19 cellular contexts compared by ENCODE assay signal in genomic region chr6:84707161-84707560, GRCh38. TPM values are rescaled to one million over a fixed set of nuclear protein-coding genes. Genes with fewer than 3 reads are reported as not detected.
DNase-seq lines count a peak whose midpoint lies in the region; ATAC-seq and TF ChIP-seq lines count a peak whose summit lies in the region.
"Had no signal": no experiment of that assay in that cellular context is flagged by ENCODE, and none has a peak within 500 bp of the region (broad histone marks: within the 10 kb centered on the region; RNA-seq: fewer than 3 reads in every experiment).

No MANE protein-coding gene starts in this region.

- H3K9ac ChIP-seq in mesenchymal stem cell (ENCODE audit: low read length) = no peak overlapping the region
- H3K9ac ChIP-seq: BLaER1 had no signal

- DNase-seq in Right ventricle myocardium superior = no peak
- DNase-seq in right atrium auricular region (ENCODE audit: low spot score) = no peak
- DNase-seq in ascending aorta (ENCODE audit: low spot score in 2 of 2) = no peak
- no peak for DNase-seq in mesenchymal stem cell
- DNase-seq in tibial artery = no peak
- DNase-seq in cerebellar cortex (ENCODE audit: low spot score) = no peak
- no peak for DNase-seq in activated effector memory CD4-positive, alpha-beta T cell treated with Interleukin-2 at 50 U/mL for 16 hours
- no peak for DNase-seq in nucleus accumbens (lab: John Stamatoyannopoulos, UW)
- DNase-seq: Calu3; CD4-positive, alpha-beta memory T cell; GF-D8; HCEC 1CT; NCI-H1092 treated with DMSO at 0.1 percent for 48 hours; NCI-H524; NCI-H82; RPMI8226 had no signal

- no peak overlapping the region for H3K18ac ChIP-seq in mesenchymal stem cell (ENCODE audit: low read depth in 1 of 2, low read length in 2 of 2)

- 93% methylated on average over 4 of the region's 4 CpGs for WGBS in mesenchymal stem cell

- no peak overlapping the region for H4K91ac ChIP-seq in mesenchymal stem cell (ENCODE audit: low read length)

- H2AFZ ChIP-seq in mesenchymal stem cell (ENCODE audit: low read depth, low read length) = no peak overlapping the region
- H2AFZ ChIP-seq: GM23338 had no signal

- H3K9me3 ChIP-seq in right atrium auricular region (no peaks in the 10 kb centered on the region), ascending aorta (peaks cover 0 to 6% of the 10 kb centered on the region in 2 donors), mesenchymal stem cell (ENCODE audit: control insufficient read depth, low read length) (no peaks in the 10 kb centered on the region), tibial artery (peaks cover 0 to 3% (median 0%) of the 10 kb centered on the region in 3 donors)
- H3K9me3 ChIP-seq: BLaER1 had no signal

- no peak overlapping the region for H3K4me3 ChIP-seq in right atrium auricular region
- H3K4me3 ChIP-seq in ascending aorta = no peak overlapping the region
- H3K4me3 ChIP-seq in mesenchymal stem cell (ENCODE audit: insufficient read depth in 1 of 2, low read depth in 1 of 2, low read length in 2 of 2) = no peak overlapping the region
- no peak overlapping the region for H3K4me3 ChIP-seq in tibial artery
- H3K4me3 ChIP-seq: BLaER1, GM23338 had no signal

- no peak overlapping the region for H3K23ac ChIP-seq in mesenchymal stem cell (ENCODE audit: low read length in 2 of 2)

- intact Hi-C loops in Right ventricle myocardium superior (cut with DNase I) = no loop called here
- intact Hi-C loops in ascending aorta (cut with DNase I) = loop anchor here (2.0 kb wide), 1 partner anchor 18 kb away; no protein-coding TSS in a partner anchor
- intact Hi-C loops in tibial artery (cut with DNase I; ENCODE audit: low total_unique reads) = no loop called here

- no peak overlapping the region for H2BK120ac ChIP-seq in mesenchymal stem cell (ENCODE audit: low read depth, low read length)

- peak; percentile 41 for ATAC-seq in Right ventricle myocardium superior (ENCODE audit: poor library complexity)
- ATAC-seq: GM23338 had no signal

- no peak overlapping the region for H2BK5ac ChIP-seq in mesenchymal stem cell (ENCODE audit: low read depth, low read length, poor library complexity, severe bottlenecking)

- no peaks in the 10 kb centered on the region for H3K4me1 ChIP-seq in right atrium auricular region
- H3K4me1 ChIP-seq in ascending aorta = peaks cover 3 to 18% of the 10 kb centered on the region in 2 donors
- H3K4me1 ChIP-seq in mesenchymal stem cell (ENCODE audit: control insufficient read depth, insufficient read depth, low read depth, low read length) = no peaks in the 10 kb centered on the region
- peaks cover 0 to 40% (median 13%) of the 10 kb centered on the region in 4 donors for H3K4me1 ChIP-seq in tibial artery
- H3K4me1 ChIP-seq: BLaER1 had no signal

- no peak overlapping the region for H3K4me2 ChIP-seq in mesenchymal stem cell (ENCODE audit: low read length, poor library complexity, severe bottlenecking)
- H3K4me2 ChIP-seq: BLaER1, GM23338 had no signal

- H3K14ac ChIP-seq in mesenchymal stem cell (ENCODE audit: low read length in 2 of 2) = no peak overlapping the region

- H2BK15ac ChIP-seq in mesenchymal stem cell (ENCODE audit: low read depth, poor library complexity, severe bottlenecking) = no peak overlapping the region

- no peak overlapping the region for H3K4ac ChIP-seq in mesenchymal stem cell (ENCODE audit: low read depth in 1 of 2, low read length in 2 of 2)

- no peaks in the 10 kb centered on the region for H3K79me1 ChIP-seq in mesenchymal stem cell (replicated peaks; ENCODE audit: low read length, poor library complexity, severe bottlenecking)

- H3K36me3 ChIP-seq in right atrium auricular region (no peaks in the 10 kb centered on the region), ascending aorta (peaks cover 0 to 7% of the 10 kb centered on the region in 2 donors), mesenchymal stem cell (ENCODE audit: control insufficient read depth in 1 of 2, insufficient read depth in 2 of 2, low read depth in 1 of 2, low read length in 2 of 2) (peaks cover 0 to 4% of the 10 kb centered on the region in 2 experiments), tibial artery (peaks cover 5 to 7% (median 7%) of the 10 kb centered on the region in 3 donors)
- H3K36me3 ChIP-seq: BLaER1 had no signal

- TF ChIP-seq CTCF in right atrium auricular region (IDR thresholded peaks at IDR 0.05) = no peak
- no peak for TF ChIP-seq CTCF in ascending aorta (IDR thresholded peaks at IDR 0.05)
- TF ChIP-seq CTCF in tibial artery (IDR thresholded peaks at IDR 0.05) = no peak

- H3K27me3 ChIP-seq in right atrium auricular region (no peaks in the 10 kb centered on the region), ascending aorta (no peaks in the 10 kb centered on the region), mesenchymal stem cell (ENCODE audit: control insufficient read depth in 1 of 2, insufficient read depth in 1 of 2, low read length in 2 of 2) (no peaks in the 10 kb centered on the region), tibial artery (no peaks in the 10 kb centered on the region)
- H3K27me3 ChIP-seq: BLaER1 had no signal

- no peak overlapping the region for H2AK5ac ChIP-seq in mesenchymal stem cell (ENCODE audit: low read length, severe bottlenecking)

- H2BK12ac ChIP-seq in mesenchymal stem cell (ENCODE audit: low read length in 2 of 2) = no peak overlapping the region

- H3K27ac ChIP-seq in right atrium auricular region (no peak overlapping the region), ascending aorta (peak overlapping the region; percentile 14 to 34), mesenchymal stem cell (ENCODE audit: low read length, poor library complexity, severe bottlenecking) (no peak overlapping the region), tibial artery (peak overlapping the region; percentile 38 to 46)
- H3K27ac ChIP-seq: BLaER1 had no signal

- peak overlapping the region; percentile 23 for H4K8ac ChIP-seq in mesenchymal stem cell (ENCODE audit: low read length)

RNA-seq across cellular contexts. Expression of gene TBX18, which starts 57.2 kb away (rescaled TPM):
- 5.5 TPM for total RNA-seq in Right ventricle myocardium superior
- total RNA-seq in right atrium auricular region = 10 to 100 TPM in 1 of 2 donors, 1 to 10 TPM in 1; 8.2 to 13.1 TPM
- 81.0 TPM for total RNA-seq in ascending aorta
- polyA plus RNA-seq in mesenchymal stem cell (2013, experiment 1 of 2) = 5.7 TPM
- polyA plus RNA-seq in mesenchymal stem cell (2013, experiment 2 of 2) = 5.4 TPM
- total RNA-seq: A172; CD4-positive, alpha-beta memory T cell had no signal
- polyA plus RNA-seq: CD4-positive, alpha-beta memory T cell; GM23338 had no signal

Comparison
In these comparisons a context has a peak if more than half of its experiments do, and no peak if none do; other contexts are left out.
1. H3K27ac ChIP-seq: peak in ascending aorta (2 of 2) and tibial artery (2 of 2); none in right atrium auricular region (0 of 2) and mesenchymal stem cell (single experiment).